In the genomic region with DNA sequence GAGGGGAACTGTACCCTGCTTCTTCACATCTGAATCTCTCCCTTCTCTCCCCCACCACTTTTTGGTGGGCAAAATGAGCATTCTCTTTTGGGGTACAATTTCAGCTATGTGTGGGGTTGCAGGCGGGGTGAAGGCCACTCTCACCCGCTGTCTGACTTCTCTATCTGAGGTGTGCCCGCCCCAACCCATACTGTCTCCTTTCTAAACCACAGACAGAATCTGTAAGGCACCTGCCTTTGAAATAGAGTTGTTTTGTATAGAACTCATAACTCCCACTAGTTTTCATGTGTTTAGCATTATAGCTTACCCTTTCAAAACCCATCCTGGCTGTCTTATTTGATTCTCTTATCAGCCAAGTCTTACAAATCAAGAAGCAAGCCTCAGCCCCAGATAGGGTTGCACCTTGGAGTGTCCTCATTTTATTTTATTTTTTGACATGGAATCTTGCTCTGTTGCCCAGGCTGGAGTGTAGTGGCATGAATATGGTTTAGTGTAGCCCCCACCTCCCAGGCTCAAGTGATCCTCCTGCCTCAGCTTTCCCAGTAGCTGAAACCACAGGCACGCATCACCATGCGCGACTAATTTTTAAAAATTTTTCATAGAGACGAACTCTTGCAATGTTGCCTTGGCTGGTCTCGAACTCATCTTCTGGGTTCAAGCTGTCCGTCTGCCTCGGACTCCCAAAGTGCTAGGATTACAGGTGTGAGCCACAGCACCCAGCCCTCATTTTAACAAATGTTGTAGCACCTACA, we compare ENCODE assay signal across 1 cellular context.
TF ChIP-seq lines count a peak whose summit lies in the region.

No MANE protein-coding gene starts in this region.

TF ChIP-seq in SK-N-SH treated with all-trans-retinoic acid at 6 μM for 48 hours, 23 proteins besides CTCF, POLR2A, EP300 and RAD21 (continued from another document):
- TF ChIP-seq RARB (CRISPR knock-in tag; IDR thresholded peaks at IDR 0.05), result no peak
- TF ChIP-seq, protein P1, sequence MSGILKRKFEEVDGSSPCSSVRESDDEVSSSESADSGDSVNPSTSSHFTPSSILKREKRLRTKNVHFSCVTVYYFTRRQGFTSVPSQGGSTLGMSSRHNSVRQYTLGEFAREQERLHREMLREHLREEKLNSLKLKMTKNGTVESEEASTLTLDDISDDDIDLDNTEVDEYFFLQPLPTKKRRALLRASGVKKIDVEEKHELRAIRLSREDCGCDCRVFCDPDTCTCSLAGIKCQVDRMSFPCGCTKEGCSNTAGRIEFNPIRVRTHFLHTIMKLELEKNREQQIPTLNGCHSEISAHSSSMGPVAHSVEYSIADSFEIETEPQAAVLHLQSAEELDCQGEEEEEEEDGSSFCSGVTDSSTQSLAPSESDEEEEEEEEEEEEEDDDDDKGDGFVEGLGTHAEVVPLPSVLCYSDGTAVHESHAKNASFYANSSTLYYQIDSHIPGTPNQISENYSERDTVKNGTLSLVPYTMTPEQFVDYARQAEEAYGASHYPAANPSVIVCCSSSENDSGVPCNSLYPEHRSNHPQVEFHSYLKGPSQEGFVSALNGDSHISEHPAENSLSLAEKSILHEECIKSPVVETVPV (CRISPR knock-in tag; IDR thresholded peaks at IDR 0.05), result no peak
